21 cellular contexts compared by ENCODE assay signal in genomic region chr5:120372899-120373298, GRCh38.
DNase-seq lines count a peak whose midpoint lies in the region; ATAC-seq and TF ChIP-seq lines count a peak whose summit lies in the region.
"Had no signal": no experiment of that assay in that cellular context is flagged by ENCODE, and none has a peak within 500 bp of the region (broad histone marks: within the 10 kb centered on the region; RNA-seq: fewer than 3 reads in every experiment).

No MANE protein-coding gene starts in this region.

- CTCF ChIA-PET in Calu3 (lab: Charles Lee), result no interaction called here

- no peaks in the 10 kb centered on the region for H3K4me1 ChIP-seq in GM23338 (ENCODE audit: insufficient read depth)

- no peaks in the 10 kb centered on the region for H3K4me1 Mint-ChIP-seq in GM23338
- peaks cover 13% of the 10 kb centered on the region for H3K4me1 Mint-ChIP-seq in Calu3 (ENCODE audit: low read depth, unreplicated experiment)
- H3K4me1 Mint-ChIP-seq: CD8-positive, alpha-beta memory T cell; H9 had no signal

- H3K4me2 ChIP-seq in GM23338, result no peak overlapping the region

- no peaks in the 10 kb centered on the region for H3K36me3 ChIP-seq in GM23338 (ENCODE audit: insufficient read depth)
- H3K36me3 ChIP-seq: SJCRH30 had no signal

- DNase-seq in AG20443 (ENCODE audit: low spot score) (peak; percentile 27), GM23338 (ENCODE audit: low spot score) (no peak), choroid plexus epithelial cell (ENCODE audit: low read depth) (peak; percentile 44), mucosa of gallbladder (ENCODE audit: low spot score) (peak; percentile 11), Calu3 (no peak), anterior cingulate cortex (lab: John Stamatoyannopoulos, UW) (no peak), dorsolateral prefrontal cortex (no peak)
- DNase-seq: CD8-positive, alpha-beta memory T cell; GDM1; H9; KG1; NCI-H1105; NCI-H146; NCI-H2029; NCI-H226; NCI-H524; NCI-H774; NK-92 treated with Interleukin-12 subunit alpha and Interleukin-12 subunit beta, amount 100 ng/mL, for 24 hours; SJCRH30 had no signal

- H3K27ac Mint-ChIP-seq in GM23338 (peak overlapping the region; percentile 12; the same call in 1 of the 2 replicates), Calu3 (ENCODE audit: unreplicated experiment) (no peak overlapping the region)
- H3K27ac Mint-ChIP-seq: CD8-positive, alpha-beta memory T cell; H9 had no signal

- no peaks in the 10 kb centered on the region for H3F3A ChIP-seq in GM23338 (replicated peaks; ENCODE audit: low read depth)

- H3K36me3 Mint-ChIP-seq in GM23338 (ENCODE audit: low read depth), result peaks cover 4% of the 10 kb centered on the region; the same call in 2 of the 3 replicates
- H3K36me3 Mint-ChIP-seq in Calu3 (ENCODE audit: insufficient read depth, unreplicated experiment), result no peaks in the 10 kb centered on the region
- H3K36me3 Mint-ChIP-seq: CD8-positive, alpha-beta memory T cell had no signal

- H3K27me3 Mint-ChIP-seq in GM23338 (ENCODE audit: insufficient read depth, low read depth, poor library complexity) (peaks cover 2% of the 10 kb centered on the region), Calu3 (ENCODE audit: unreplicated experiment) (no peaks in the 10 kb centered on the region)
- H3K27me3 Mint-ChIP-seq: CD8-positive, alpha-beta memory T cell had no signal

- H3K9me3 Mint-ChIP-seq in GM23338 (peaks cover 9% of the 10 kb centered on the region), Calu3 (ENCODE audit: low read depth, unreplicated experiment) (no peaks in the 10 kb centered on the region)

- H3K27me3 ChIP-seq in GM23338 (ENCODE audit: insufficient read depth) (no peaks in the 10 kb centered on the region), dorsolateral prefrontal cortex (no peaks in the 10 kb centered on the region)
- H3K27me3 ChIP-seq: SJCRH30 had no signal

- H3K4me3 ChIP-seq in GM23338, result no peak overlapping the region
- H3K4me3 ChIP-seq in choroid plexus epithelial cell (ENCODE audit: low read depth, low read length), result no peak overlapping the region
- H3K4me3 ChIP-seq in dorsolateral prefrontal cortex, result no peak overlapping the region
- H3K4me3 ChIP-seq: SJCRH30 had no signal

- no peak for TF ChIP-seq CTCF in GM23338 (conservative IDR thresholded peaks at IDR 0.05; ENCODE audit: low read depth in 2 of 2)
- no peak for TF ChIP-seq CTCF in choroid plexus epithelial cell (conservative IDR thresholded peaks at IDR 0.05; ENCODE audit: low read depth, low read length)
- TF ChIP-seq CTCF in Calu3 (IDR thresholded peaks at IDR 0.05; ENCODE audit: unreplicated experiment), result no peak
- TF ChIP-seq CTCF in dorsolateral prefrontal cortex (IDR thresholded peaks at IDR 0.05 in 54 of 56, conservative IDR thresholded peaks at IDR 0.05 in 2 of 56; ENCODE audit: low read depth in 1 of 56, partially characterized antibody in 56 of 56), result no peak

- no peak for ATAC-seq in GM23338

- intact Hi-C loops in Calu3 (cut with micrococcal nuclease; ENCODE audit: unreplicated experiment), result no loop called here
- intact Hi-C loops in dorsolateral prefrontal cortex (cut with DNase I), result no loop called here

- H3K9me2 ChIP-seq in GM23338 (ENCODE audit: insufficient read depth), result no peaks in the 10 kb centered on the region

- H3K27ac ChIP-seq in GM23338 (ENCODE audit: low read depth) (no peak overlapping the region), dorsolateral prefrontal cortex (no peak overlapping the region)
- H3K27ac ChIP-seq: C4-2B, RWPE1, SJCRH30 had no signal

- no peaks in the 10 kb centered on the region for H4K20me1 ChIP-seq in GM23338 (replicated peaks; ENCODE audit: insufficient read depth)

- H2AFZ ChIP-seq in GM23338, result no peak overlapping the region

- H3K79me2 ChIP-seq in GM23338 (replicated peaks; ENCODE audit: insufficient read depth), result no peaks in the 10 kb centered on the region

- H3K4me3 Mint-ChIP-seq in GM23338 (no peak overlapping the region), Calu3 (ENCODE audit: low read depth, unreplicated experiment) (no peak overlapping the region)
- H3K4me3 Mint-ChIP-seq: CD8-positive, alpha-beta memory T cell; H9 had no signal

- BruUV-seq in Calu3 (replicated peaks; lab: Mats Ljungman, UMichigan), result no TSS peak

TF ChIP-seq in GM23338, 12 proteins besides CTCF, POLR2A, EP300 and RAD21:
- no peak for TF ChIP-seq NANOG (IDR thresholded peaks at IDR 0.05; ENCODE audit: borderline replicate concordance)
- no peak for TF ChIP-seq STAT1 (IDR thresholded peaks at IDR 0.05; ENCODE audit: unreplicated experiment)
- no peak for TF ChIP-seq ZNF114 (CRISPR knock-in tag; IDR thresholded peaks at IDR 0.05)
- TF ChIP-seq, protein P1, sequence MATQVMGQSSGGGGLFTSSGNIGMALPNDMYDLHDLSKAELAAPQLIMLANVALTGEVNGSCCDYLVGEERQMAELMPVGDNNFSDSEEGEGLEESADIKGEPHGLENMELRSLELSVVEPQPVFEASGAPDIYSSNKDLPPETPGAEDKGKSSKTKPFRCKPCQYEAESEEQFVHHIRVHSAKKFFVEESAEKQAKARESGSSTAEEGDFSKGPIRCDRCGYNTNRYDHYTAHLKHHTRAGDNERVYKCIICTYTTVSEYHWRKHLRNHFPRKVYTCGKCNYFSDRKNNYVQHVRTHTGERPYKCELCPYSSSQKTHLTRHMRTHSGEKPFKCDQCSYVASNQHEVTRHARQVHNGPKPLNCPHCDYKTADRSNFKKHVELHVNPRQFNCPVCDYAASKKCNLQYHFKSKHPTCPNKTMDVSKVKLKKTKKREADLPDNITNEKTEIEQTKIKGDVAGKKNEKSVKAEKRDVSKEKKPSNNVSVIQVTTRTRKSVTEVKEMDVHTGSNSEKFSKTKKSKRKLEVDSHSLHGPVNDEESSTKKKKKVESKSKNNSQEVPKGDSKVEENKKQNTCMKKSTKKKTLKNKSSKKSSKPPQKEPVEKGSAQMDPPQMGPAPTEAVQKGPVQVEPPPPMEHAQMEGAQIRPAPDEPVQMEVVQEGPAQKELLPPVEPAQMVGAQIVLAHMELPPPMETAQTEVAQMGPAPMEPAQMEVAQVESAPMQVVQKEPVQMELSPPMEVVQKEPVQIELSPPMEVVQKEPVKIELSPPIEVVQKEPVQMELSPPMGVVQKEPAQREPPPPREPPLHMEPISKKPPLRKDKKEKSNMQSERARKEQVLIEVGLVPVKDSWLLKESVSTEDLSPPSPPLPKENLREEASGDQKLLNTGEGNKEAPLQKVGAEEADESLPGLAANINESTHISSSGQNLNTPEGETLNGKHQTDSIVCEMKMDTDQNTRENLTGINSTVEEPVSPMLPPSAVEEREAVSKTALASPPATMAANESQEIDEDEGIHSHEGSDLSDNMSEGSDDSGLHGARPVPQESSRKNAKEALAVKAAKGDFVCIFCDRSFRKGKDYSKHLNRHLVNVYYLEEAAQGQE (IDR thresholded peaks at IDR 0.05; ENCODE audit: unreplicated experiment), result no peak
TF ChIP-seq in GM23338: peak in this region for 0.

Comparison
In these comparisons a context has a peak if more than half of its experiments do, and no peak if none do; other contexts are left out.
1. DNase-seq: peak in AG20443 (single experiment), choroid plexus epithelial cell (single experiment) and mucosa of gallbladder (single experiment); none in GM23338 (single experiment), Calu3 (single experiment), anterior cingulate cortex (0 of 58) and dorsolateral prefrontal cortex (0 of 10).